In genomic region chr18:31424383-31424988, GRCh38 we compare ENCODE assay signal across 8 cellular contexts. TPM values are rescaled to one million over a fixed set of nuclear protein-coding genes. Genes with fewer than 3 reads are reported as not detected.
A peak's percentile ranks its signal among the peaks of the same experiment; 100 is the strongest.
DNase-seq lines count a peak whose midpoint lies in the region; TF ChIP-seq lines count a peak whose summit lies in the region.

No MANE protein-coding gene starts in this region.

- no peaks in the 10 kb centered on the region for H3K27me3 ChIP-seq in parathyroid adenoma (ENCODE audit: control insufficient read depth, insufficient read depth, low read length)

- H3K36me3 ChIP-seq in parathyroid adenoma (ENCODE audit: control insufficient read depth, insufficient read depth, low read length) = no peaks in the 10 kb centered on the region

- no peak overlapping the region for H3K9ac ChIP-seq in parathyroid adenoma

- no peak overlapping the region for H3K27ac ChIP-seq in parathyroid adenoma

- DNase-seq in NCI-H446 (lab: John Stamatoyannopoulos, UW) (peak; percentile 4 to 21), NCI-H446 treated with DMSO at 0.1 percent for 48 hours (lab: John Stamatoyannopoulos, UW) (no peak), H4 (ENCODE audit: low spot score) (peak; percentile 33), NCI-H128 (lab: John Stamatoyannopoulos, UW; ENCODE audit: unreplicated experiment) (peak; percentile 12), choroid plexus epithelial cell (ENCODE audit: low read depth) (peak; percentile 72), EL (no peak)
- no peak for DNase-seq in activated CD8-positive, alpha-beta memory T cell treated with anti-CD3 and anti-CD28 coated beads, Interleukin-2, amount 50 U/mL, for 4 hours

- H3K9me3 ChIP-seq in parathyroid adenoma (ENCODE audit: control insufficient read depth, low read length) = no peaks in the 10 kb centered on the region

- no peak overlapping the region for H3K4me2 ChIP-seq in parathyroid adenoma (ENCODE audit: low read length)

- TF ChIP-seq CTCF in choroid plexus epithelial cell (conservative IDR thresholded peaks at IDR 0.05; ENCODE audit: low read depth, low read length) (peak; percentile 93), parathyroid adenoma (IDR thresholded peaks at IDR 0.05) (peak; percentile 63)

- no peak overlapping the region for H3K4me3 ChIP-seq in choroid plexus epithelial cell (ENCODE audit: low read depth, low read length)
- no peak overlapping the region for H3K4me3 ChIP-seq in parathyroid adenoma (ENCODE audit: low read depth, low read length)

- no peaks in the 10 kb centered on the region for H3K4me1 ChIP-seq in parathyroid adenoma

- H3K79me2 ChIP-seq in parathyroid adenoma = no peaks in the 10 kb centered on the region

- peak overlapping the region; percentile 20 for H2AFZ ChIP-seq in parathyroid adenoma

RNA-seq across cellular contexts. Expression of gene DSG3, which starts 23.1 kb away (rescaled TPM):
- not detected in 2 replicates for total RNA-seq in H4 (2014; rRNA removed; shearing (Covaris generic))

RNA-seq across cellular contexts. Expression of gene DSG4, which starts 47.9 kb away (rescaled TPM):
- not detected in 2 replicates for total RNA-seq in H4 (2014; rRNA removed; shearing (Covaris generic))

Comparison
In these comparisons a context has a peak if more than half of its experiments do, and no peak if none do; other contexts are left out.
1. DNase-seq: peak in NCI-H446 (2 of 2), H4 (single experiment), NCI-H128 (single experiment) and choroid plexus epithelial cell (single experiment); none in NCI-H446 treated with DMSO at 0.1 percent for 48 hours (single experiment), activated CD8-positive, alpha-beta memory T cell treated with anti-CD3 and anti-CD28 coated beads, Interleukin-2, amount 50 U/mL, for 4 hours (single experiment) and EL (single experiment).